Comparison of ENCODE assay signal across 9 cellular contexts in the genomic region with DNA sequence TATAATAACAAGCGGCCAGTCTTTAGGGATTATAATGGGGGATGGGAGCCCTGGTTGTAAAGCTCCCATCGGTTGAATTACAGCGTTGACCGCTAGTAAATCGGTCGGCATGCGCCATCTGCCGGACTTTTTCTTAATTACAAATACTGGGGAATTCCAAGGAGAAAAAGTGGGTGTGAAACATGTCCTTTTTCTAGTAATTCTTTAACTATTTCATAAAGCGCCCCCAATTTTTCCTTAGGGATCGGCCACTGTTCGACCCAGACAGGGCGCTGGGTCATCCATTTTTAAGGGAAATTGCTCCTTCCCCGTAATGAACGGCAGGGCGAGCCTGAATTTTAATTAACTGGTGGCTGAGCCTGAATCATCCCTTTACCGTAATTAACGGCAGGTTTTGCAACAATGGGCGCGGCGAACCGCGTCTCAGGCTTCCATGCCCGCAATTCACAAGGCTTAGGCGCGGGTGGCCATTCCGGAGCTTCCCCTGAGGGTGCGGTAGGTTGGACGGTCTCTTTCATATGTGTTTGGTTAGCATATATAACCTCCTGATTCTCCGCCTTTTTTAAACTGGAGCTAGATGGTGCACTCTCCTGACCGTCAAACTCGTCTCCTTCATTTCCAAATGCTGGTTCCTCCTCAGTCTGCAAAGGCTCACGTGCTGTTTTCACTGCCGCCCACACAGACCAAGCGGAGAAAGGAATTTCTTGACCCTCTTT. TPM values are rescaled to one million over a fixed set of nuclear protein-coding genes. Genes with fewer than 3 reads are reported as not detected.
DNase-seq lines count a peak whose midpoint lies in the region; ATAC-seq and TF ChIP-seq lines count a peak whose summit lies in the region.
"Had no signal": no experiment of that assay in that cellular context is flagged by ENCODE, and none has a peak within 500 bp of the region (broad histone marks: within the 10 kb centered on the region; RNA-seq: fewer than 3 reads in every experiment).

No MANE protein-coding gene starts in this region.

- peak in 6 of 7 experiments; percentile 15 to 73 (median 60) for DNase-seq in CD8-positive, alpha-beta T cell
- DNase-seq in IMR-90: peak; percentile 81
- DNase-seq in OCI-M2 (lab: John Stamatoyannopoulos, UW; ENCODE audit: unreplicated experiment): peak; percentile 65
- peak; percentile 67 to 73 for DNase-seq in activated T-cell treated with anti-CD3 and anti-CD28 coated beads, Interleukin-2, amount 50 U/mL, for 48 hours
- DNase-seq in fibroblast of peridontal ligament (ENCODE audit: extremely low read depth): peak; percentile 77
- peak; percentile 19 to 71 (median 46) for DNase-seq in naive thymus-derived CD8-positive, alpha-beta T cell
- peak; percentile 21 for DNase-seq in stimulated activated naive CD4-positive, alpha-beta T cell treated with Interleukin-2 at 50 U/mL for 16 hours (lab: John Stamatoyannopoulos, UW)

- POLR2A ChIA-PET in CD8-positive, alpha-beta T cell (lab: Charles Lee): interaction anchor here (0.8 to 1.2 kb wide), 2 partner anchors 94 to 119 kb away, joined by 3 to 4 read pairs; partner anchors contain the start of gene TRAPPC5
- POLR2A ChIA-PET in IMR-90 (lab: Charles Lee; ENCODE audit: unreplicated experiment): interaction anchor here (0.7 to 1.0 kb wide), 2 partner anchors 116 to 119 kb away, joined by 3 to 7 read pairs; partner anchors contain the start of gene TRAPPC5
- POLR2A ChIA-PET in naive thymus-derived CD8-positive, alpha-beta T cell (lab: Charles Lee): interaction anchor here (0.6 to 3.2 kb wide), 10 partner anchors 14 to 405 kb away, joined by 3 to 14 read pairs (median 4); partner anchors contain the start of genes PET100, TRAPPC5 and XAB2

- in situ Hi-C loops in IMR-90 (cut with MboI; ENCODE audit: low sequenced_read_pairs): loop anchor here (5.0 to 25.0 kb wide), 4 partner anchors 115 to 687 kb away; partner anchors contain the start of gene TRAPPC5

- no peak overlapping the region for H3K4me3 Mint-ChIP-seq in CD8-positive, alpha-beta T cell
- peak overlapping the region in 1 of 10 donors; percentile 32 for H3K4me3 Mint-ChIP-seq in naive thymus-derived CD8-positive, alpha-beta T cell
- H3K4me3 Mint-ChIP-seq: T-helper 1 cell treated with Interleukin-12 subunit alpha and Interleukin-12 subunit beta and Interleukin-4 antibody, amounts not matched to agents 30 μg/mL and 1 μg/mL, for 36 hours had no signal

- no peaks in the 10 kb centered on the region for H3K36me3 Mint-ChIP-seq in CD8-positive, alpha-beta T cell
- H3K36me3 Mint-ChIP-seq in naive thymus-derived CD8-positive, alpha-beta T cell: no peaks in the 10 kb centered on the region

- no peaks in the 10 kb centered on the region for H3K9me3 ChIP-seq in CD8-positive, alpha-beta T cell (ENCODE audit: low read length)
- peaks cover 4% of the 10 kb centered on the region; the same call in 1 of the 2 replicates for H3K9me3 ChIP-seq in IMR-90 (ENCODE audit: control insufficient read depth, insufficient read depth, low read length)

- no peak for TF ChIP-seq POLR2A in IMR-90 (IDR thresholded peaks at IDR 0.05; ENCODE audit: low read depth, low read length)

- peak overlapping the region in 1 of 2 experiments; percentile 54; a peak in 1 of 4 replicates for H4K8ac ChIP-seq in IMR-90 (ENCODE audit: low read depth in 2 of 2, low read length in 2 of 2)

- H3K27me3 ChIP-seq in CD8-positive, alpha-beta T cell (ENCODE audit: insufficient read depth, low read length): no peaks in the 10 kb centered on the region
- no peaks in the 10 kb centered on the region for H3K27me3 ChIP-seq in IMR-90 (ENCODE audit: control insufficient read depth, insufficient read depth, low read length)

- peak overlapping the region; percentile 27; the same call in 1 of the 2 replicates for H2BK120ac ChIP-seq in IMR-90 (ENCODE audit: low read depth, low read length)

- CTCF ChIA-PET in CD8-positive, alpha-beta T cell (lab: Charles Lee): interaction anchor here (0.7 to 6.5 kb wide), 44 partner anchors 9 to 1154 kb away, joined by 3 to 73 read pairs (median 5); partner anchors contain the start of genes MCEMP1, RETN and TRAPPC5
- CTCF ChIA-PET in IMR-90 (lab: Yijun Ruan, JAX): interaction anchor here (0.6 to 6.6 kb wide), 12 partner anchors 9 to 446 kb away, joined by 3 to 53 read pairs (median 4); partner anchors contain the start of genes STXBP2 and TRAPPC5

- no peak overlapping the region for H3K18ac ChIP-seq in IMR-90 (ENCODE audit: low read depth, low read length)

- no peak overlapping the region for H3K4ac ChIP-seq in IMR-90 (ENCODE audit: low read depth, low read length)

- H4K5ac ChIP-seq in IMR-90 (ENCODE audit: low read depth, low read length): no peak overlapping the region

- 8% methylated on average over 7 of the region's 34 CpGs; no CpG with 5 or more reads in 1 of the 2 experiments for WGBS in IMR-90 (ENCODE audit: extremely low coverage in 2 of 2, insufficient read length in 1 of 2), 2 experiments

- no peaks in the 10 kb centered on the region for H3K36me3 ChIP-seq in CD8-positive, alpha-beta T cell (ENCODE audit: insufficient read depth, low read length)
- H3K36me3 ChIP-seq in IMR-90 (ENCODE audit: control insufficient read depth, insufficient read depth, low read length): no peaks in the 10 kb centered on the region

- H3K9me3 Mint-ChIP-seq in CD8-positive, alpha-beta T cell: no peaks in the 10 kb centered on the region
- no peaks in the 10 kb centered on the region for H3K9me3 Mint-ChIP-seq in naive thymus-derived CD8-positive, alpha-beta T cell

- H3K4me1 ChIP-seq in CD8-positive, alpha-beta T cell (ENCODE audit: insufficient read depth, low read length): no peaks in the 10 kb centered on the region
- H3K4me1 ChIP-seq in IMR-90 (ENCODE audit: control insufficient read depth, insufficient read depth, low read length): peaks cover 6% of the 10 kb centered on the region

- no TSS peak for BruUV-seq in IMR-90 (replicated peaks; lab: Mats Ljungman, UMichigan)

- H2AFZ ChIP-seq in IMR-90 (replicated peaks; ENCODE audit: low read length, poor library complexity): peak overlapping the region; percentile 91

- H3K9ac ChIP-seq in IMR-90 (ENCODE audit: low read depth, low read length): no peak overlapping the region

- H4K91ac ChIP-seq in IMR-90 (ENCODE audit: insufficient read depth, low read depth, low read length): no peak overlapping the region

- dilution Hi-C loops in IMR-90 (cut with HindIII; ENCODE audit: low sequenced_read_pairs, unreplicated experiment): no loop called here

- 0 out of 2 replicates have a peak overlapping the region, but pooled peaks have one; percentile 29 for H2BK20ac ChIP-seq in IMR-90 (ENCODE audit: low read depth, low read length)

- H3K14ac ChIP-seq in IMR-90 (replicated peaks; ENCODE audit: low read depth, low read length): no peak overlapping the region

- H3K4me2 ChIP-seq in IMR-90 (ENCODE audit: low read depth, low read length): peak overlapping the region; percentile 75

- no peak overlapping the region for H2BK15ac ChIP-seq in IMR-90 (ENCODE audit: low read depth, low read length)

- H3K9me1 ChIP-seq in IMR-90 (ENCODE audit: insufficient read depth, low read length): 0 out of 2 replicates have a peak, but pooled peaks cover 3% of the 10 kb centered on the region

- H3K27ac ChIP-seq in CD8-positive, alpha-beta T cell (ENCODE audit: low read depth, low read length): no peak overlapping the region
- H3K27ac ChIP-seq in IMR-90 (ENCODE audit: insufficient read depth, low read length): no peak overlapping the region

- intact Hi-C loops in CD8-positive, alpha-beta T cell (cut with DNase I, micrococcal nuclease): loop anchor here (1.0 to 2.0 kb wide), 5 partner anchors 29 to 697 kb away; no protein-coding TSS in a partner anchor
- intact Hi-C loops in IMR-90 (cut with micrococcal nuclease): loop anchor here (1.0 to 2.0 kb wide), 4 partner anchors 118 to 445 kb away; no protein-coding TSS in a partner anchor

- H3K56ac ChIP-seq in IMR-90 (ENCODE audit: extremely low read depth, insufficient read depth, low read length): no peak overlapping the region

- TF ChIP-seq CTCF in CD8-positive, alpha-beta T cell (IDR thresholded peaks at IDR 0.05): peak; percentile 69
- TF ChIP-seq CTCF in IMR-90 (conservative IDR thresholded peaks at IDR 0.05; ENCODE audit: low read depth, low read length): peak; percentile 71

- H3K4me1 Mint-ChIP-seq in CD8-positive, alpha-beta T cell (ENCODE audit: low read depth): peaks cover 4% of the 10 kb centered on the region
- H3K4me1 Mint-ChIP-seq in naive thymus-derived CD8-positive, alpha-beta T cell: peaks cover 0 to 5% (median 1%) of the 10 kb centered on the region in 4 donors

- 0 out of 2 replicates have a peak overlapping the region, but pooled peaks have one; percentile 8 for H3K23ac ChIP-seq in IMR-90 (ENCODE audit: low read depth, low read length)

- H2AK9ac ChIP-seq in IMR-90 (replicated peaks; ENCODE audit: low read depth, low read length, poor library complexity): no peak overlapping the region

- H3K27ac Mint-ChIP-seq in CD8-positive, alpha-beta T cell: no peak overlapping the region
- H3K27ac Mint-ChIP-seq in naive thymus-derived CD8-positive, alpha-beta T cell: no peak overlapping the region
- H3K27ac Mint-ChIP-seq: T-helper 1 cell treated with Interleukin-12 subunit alpha and Interleukin-12 subunit beta and Interleukin-4 antibody, amounts not matched to agents 30 μg/mL and 1 μg/mL, for 36 hours had no signal

- no peak for ATAC-seq in CD8-positive, alpha-beta T cell
- ATAC-seq in IMR-90 (ENCODE audit: low read depth) (peak; percentile 89), HG02642 (IDR thresholded peaks at IDR 0.05; ENCODE audit: poor library complexity, unreplicated experiment) (no peak)
- ATAC-seq in naive thymus-derived CD8-positive, alpha-beta T cell: peak in 1 of 2 donors; percentile 52

- no peaks in the 10 kb centered on the region for H4K20me1 ChIP-seq in IMR-90 (ENCODE audit: insufficient read depth, low read length)

- no peak overlapping the region for H2AK5ac ChIP-seq in IMR-90 (ENCODE audit: low read depth, low read length)

- no peak overlapping the region for H2BK5ac ChIP-seq in IMR-90 (ENCODE audit: low read depth, low read length, poor library complexity, severe bottlenecking)

- H3K79me1 ChIP-seq in IMR-90 (ENCODE audit: low read depth in 1 of 2, low read length in 2 of 2): no peaks in the 10 kb centered on the region

- no peak overlapping the region for H3K4me3 ChIP-seq in CD8-positive, alpha-beta T cell (ENCODE audit: low read depth, low read length)
- peak overlapping the region; percentile 20 for H3K4me3 ChIP-seq in IMR-90 (ENCODE audit: insufficient read depth, low read depth, low read length)

- H3K27me3 Mint-ChIP-seq in CD8-positive, alpha-beta T cell (ENCODE audit: low read depth): peaks cover 11% of the 10 kb centered on the region
- H3K27me3 Mint-ChIP-seq in naive thymus-derived CD8-positive, alpha-beta T cell: peaks cover 9 to 21% (median 12%) of the 10 kb centered on the region in 5 donors

- TF ChIP-seq RAD21 in IMR-90 (IDR thresholded peaks at IDR 0.05; ENCODE audit: low read length): peak; percentile 78

RNA-seq across cellular contexts. Expression of gene EVI5L, which starts 30.2 kb away (rescaled TPM):
- 1 to 10 TPM; 4.1 to 4.2 TPM for total RNA-seq in CD8-positive, alpha-beta T cell
- 12.7 and 15.0 TPM in 2 replicates for total RNA-seq in IMR-90 (2012; rRNA removed)
- 14.6 and 15.0 TPM in 2 replicates for polyA plus RNA-seq in IMR-90 (2012; rRNA removed)
- 13.6 and 18.5 TPM in 2 replicates for polyA plus RNA-seq in IMR-90 (2012; cell fraction: cytosol; rRNA removed)
- polyA plus RNA-seq in IMR-90 (2012; cell fraction: nucleus; rRNA removed; ENCODE audit: low replicate concordance): 21.0 and 37.0 TPM in 2 replicates
- total RNA-seq in naive thymus-derived CD8-positive, alpha-beta T cell: 10 to 100 TPM; 10.5 to 11.5 TPM
- 1 to 10 TPM; 1.1 to 2.7 (median 1.7) TPM for polyA plus RNA-seq in naive thymus-derived CD8-positive, alpha-beta T cell

RNA-seq across cellular contexts. Expression of gene CLEC4M, which starts 36.8 kb away (rescaled TPM):
- total RNA-seq in CD8-positive, alpha-beta T cell: not detected
- total RNA-seq in IMR-90 (2012; rRNA removed): not detected in 2 replicates
- polyA plus RNA-seq in IMR-90 (2012; rRNA removed): not detected in 2 replicates
- not detected in 2 replicates for polyA plus RNA-seq in IMR-90 (2012; cell fraction: cytosol; rRNA removed)
- polyA plus RNA-seq in IMR-90 (2012; cell fraction: nucleus; rRNA removed; ENCODE audit: low replicate concordance): not detected in 2 replicates
- not detected for total RNA-seq in naive thymus-derived CD8-positive, alpha-beta T cell
- polyA plus RNA-seq in naive thymus-derived CD8-positive, alpha-beta T cell: not detected

RNA-seq across cellular contexts. Expression of gene CD209, which starts 52.5 kb away (rescaled TPM):
- total RNA-seq in CD8-positive, alpha-beta T cell: not detected
- not detected in 2 replicates for total RNA-seq in IMR-90 (2012; rRNA removed)
- polyA plus RNA-seq in IMR-90 (2012; rRNA removed): not detected in 2 replicates
- not detected in 2 replicates for polyA plus RNA-seq in IMR-90 (2012; cell fraction: cytosol; rRNA removed)
- polyA plus RNA-seq in IMR-90 (2012; cell fraction: nucleus; rRNA removed; ENCODE audit: low replicate concordance): not detected in 2 replicates
- total RNA-seq in naive thymus-derived CD8-positive, alpha-beta T cell: under 1 TPM; 0.11 to 0.26 TPM
- not detected for polyA plus RNA-seq in naive thymus-derived CD8-positive, alpha-beta T cell

Comparison
In these comparisons a context has a peak if more than half of its experiments do, and no peak if none do; other contexts are left out.
1. DNase-seq: peak in every context shown above with its lines; median percentile 81 in IMR-90; 77 in fibroblast of peridontal ligament; 70 in activated T-cell treated with anti-CD3 and anti-CD28 coated beads, Interleukin-2, amount 50 U/mL, for 48 hours; 65 in OCI-M2; 60 in CD8-positive, alpha-beta T cell; 46 in naive thymus-derived CD8-positive, alpha-beta T cell; 21 in stimulated activated naive CD4-positive, alpha-beta T cell treated with Interleukin-2 at 50 U/mL for 16 hours.